ENCODE assay signal across 18 cellular contexts in genomic region chr2:45134014-45134413, GRCh38.
DNase-seq lines count a peak whose midpoint lies in the region; ATAC-seq and TF ChIP-seq lines count a peak whose summit lies in the region.
"Had no signal": no experiment of that assay in that cellular context is flagged by ENCODE, and none has a peak within 500 bp of the region (broad histone marks: within the 10 kb centered on the region; RNA-seq: fewer than 3 reads in every experiment).

No MANE protein-coding gene starts in this region.

- H3K4me3 ChIP-seq in BLaER1 = peak overlapping the region; percentile 55
- H3K4me3 ChIP-seq in GM23338 = no peak overlapping the region
- no peak overlapping the region for H3K4me3 ChIP-seq in endodermal cell (ENCODE audit: low read length)
- no peak overlapping the region for H3K4me3 ChIP-seq in tibial artery
- H3K4me3 ChIP-seq: breast epithelium had no signal

- DNase-seq in GM23338 (ENCODE audit: low spot score) (peak; percentile 34), NOMO-1 treated with DMSO at 0.1 percent for 48 hours (lab: John Stamatoyannopoulos, UW; ENCODE audit: unreplicated experiment) (peak; percentile 58), endodermal cell (peak; percentile 61), tibial artery (no peak), NCI-H187 (lab: John Stamatoyannopoulos, UW) (no peak), GM10248 (ENCODE audit: extremely low spot score) (no peak), SIG-M5 treated with dmso at 0.1 percent for 504 hours (lab: John Stamatoyannopoulos, UW; ENCODE audit: unreplicated experiment) (no peak)
- DNase-seq: activated CD4-positive, alpha-beta T cell treated with anti-CD3 and anti-CD28 coated beads, Interleukin-2, amount 50 U/mL, for 48 hours; activated naive CD8-positive, alpha-beta T cell treated with anti-CD3 and anti-CD28 coated beads for 36 hours; activated T-cell treated with anti-CD3 and anti-CD28 coated beads, Interleukin-2, amount 50 U/mL, for 24 hours; DMS 273 treated with DMSO at 0.1 percent for 48 hours; effector CD4-positive, alpha-beta T cell; NCI-H2029; right cardiac atrium had no signal

- H4K20me1 ChIP-seq in BLaER1 (no peaks in the 10 kb centered on the region), GM23338 (replicated peaks; ENCODE audit: insufficient read depth) (no peaks in the 10 kb centered on the region)

- H3K4me1 Mint-ChIP-seq in GM23338 (peaks cover 12% of the 10 kb centered on the region), endodermal cell (peaks cover 15% of the 10 kb centered on the region)
- H3K4me1 Mint-ChIP-seq: mesothelial cell of epicardium had no signal

- ATAC-seq in GM23338 = peak; percentile 48; the same call in 2 of the 3 replicates

- no peak overlapping the region for H3K4me3 Mint-ChIP-seq in GM23338
- H3K4me3 Mint-ChIP-seq in endodermal cell = no peak overlapping the region
- H3K4me3 Mint-ChIP-seq: activated naive CD8-positive, alpha-beta T cell treated with anti-CD3 and anti-CD28 coated beads for 36 hours; activated T-cell treated with anti-CD3 and anti-CD28 coated beads, Interleukin-2, amount 50 U/mL, for 24 hours; mesothelial cell of epicardium had no signal

- no peaks in the 10 kb centered on the region for H3F3A ChIP-seq in GM23338 (replicated peaks; ENCODE audit: low read depth)

- H3K36me3 ChIP-seq in BLaER1 (no peaks in the 10 kb centered on the region), GM23338 (ENCODE audit: insufficient read depth) (no peaks in the 10 kb centered on the region), endodermal cell (ENCODE audit: control insufficient read depth, insufficient read depth, low read length) (no peaks in the 10 kb centered on the region), tibial artery (no peaks in the 10 kb centered on the region)
- H3K36me3 ChIP-seq: breast epithelium, neutrophil had no signal

- CTCF ChIA-PET in GM10248 (lab: Yijun Ruan, JAX) = interaction anchor here (1.6 kb wide), 1 partner anchor 12 kb away, joined by 3 read pairs; no protein-coding TSS in a partner anchor

- H3K27ac ChIP-seq in BLaER1 = peak overlapping the region; percentile 83
- H3K27ac ChIP-seq in GM23338 (ENCODE audit: low read depth) = no peak overlapping the region
- no peak overlapping the region for H3K27ac ChIP-seq in endodermal cell (ENCODE audit: low read depth, low read length)
- H3K27ac ChIP-seq in tibial artery = no peak overlapping the region
- H3K27ac ChIP-seq: breast epithelium, neutrophil had no signal

- H3K4me2 ChIP-seq in BLaER1 (peak overlapping the region; percentile 81), GM23338 (no peak overlapping the region)

- POLR2A ChIA-PET in GM10248 (lab: Yijun Ruan, JAX) = no interaction called here

- H3K9me3 Mint-ChIP-seq in GM23338 (no peaks in the 10 kb centered on the region; the same call in 2 of the 3 replicates), endodermal cell (no peaks in the 10 kb centered on the region)
- H3K9me3 Mint-ChIP-seq: activated naive CD8-positive, alpha-beta T cell treated with anti-CD3 and anti-CD28 coated beads for 36 hours; activated T-cell treated with anti-CD3 and anti-CD28 coated beads, Interleukin-2, amount 50 U/mL, for 24 hours; mesothelial cell of epicardium had no signal

- H3K9me3 ChIP-seq in BLaER1 (peaks cover 10% of the 10 kb centered on the region), endodermal cell (ENCODE audit: control insufficient read depth, low read length) (no peaks in the 10 kb centered on the region), tibial artery (no peaks in the 10 kb centered on the region)
- H3K9me3 ChIP-seq: breast epithelium, neutrophil had no signal

- peak overlapping the region; percentile 62; the same call in 1 of the 2 replicates for H3K9ac ChIP-seq in BLaER1
- H3K9ac ChIP-seq in endodermal cell (ENCODE audit: extremely low read depth, low read length, poor library complexity, severe bottlenecking) = no peak overlapping the region

- H3K79me2 ChIP-seq in GM23338 (replicated peaks; ENCODE audit: insufficient read depth) = no peaks in the 10 kb centered on the region

- 26 to 60% methylated on average over 1 of the region's 1 CpG for WGBS in endodermal cell (ENCODE audit: insufficient coverage in 1 of 2, insufficient read length in 1 of 2), 2 experiments

- peaks cover 17% of the 10 kb centered on the region for H3K9me2 ChIP-seq in GM23338 (ENCODE audit: insufficient read depth)

- H3K36me3 Mint-ChIP-seq in GM23338 (ENCODE audit: low read depth) = no peaks in the 10 kb centered on the region
- H3K36me3 Mint-ChIP-seq in endodermal cell (ENCODE audit: low read depth) = no peaks in the 10 kb centered on the region
- H3K36me3 Mint-ChIP-seq: activated naive CD8-positive, alpha-beta T cell treated with anti-CD3 and anti-CD28 coated beads for 36 hours; mesothelial cell of epicardium had no signal

- no peak for TF ChIP-seq CTCF in GM23338 (conservative IDR thresholded peaks at IDR 0.05; ENCODE audit: low read depth in 2 of 2)
- no peak for TF ChIP-seq CTCF in endodermal cell (conservative IDR thresholded peaks at IDR 0.05)
- no peak for TF ChIP-seq CTCF in tibial artery (IDR thresholded peaks at IDR 0.05)
- no peak for TF ChIP-seq CTCF in GM10248 (IDR thresholded peaks at IDR 0.05; ENCODE audit: control extremely low read depth, extremely low read depth, low read depth, missing control alignments)

- no peaks in the 10 kb centered on the region for H3K27me3 Mint-ChIP-seq in GM23338 (ENCODE audit: insufficient read depth, low read depth, poor library complexity)
- H3K27me3 Mint-ChIP-seq in endodermal cell (ENCODE audit: insufficient read depth) = peaks cover 31% of the 10 kb centered on the region

- H3K27ac Mint-ChIP-seq in GM23338 (no peak overlapping the region), endodermal cell (no peak overlapping the region)
- H3K27ac Mint-ChIP-seq: activated naive CD8-positive, alpha-beta T cell treated with anti-CD3 and anti-CD28 coated beads for 36 hours; activated T-cell treated with anti-CD3 and anti-CD28 coated beads, Interleukin-2, amount 50 U/mL, for 24 hours; mesothelial cell of epicardium had no signal

- H3K4me1 ChIP-seq in BLaER1 (peaks cover 91% of the 10 kb centered on the region), GM23338 (ENCODE audit: insufficient read depth) (peaks cover 6% of the 10 kb centered on the region; the same call in 1 of the 2 replicates), endodermal cell (ENCODE audit: control insufficient read depth, insufficient read depth, low read length) (no peaks in the 10 kb centered on the region), tibial artery (peaks cover 0 to 2% (median 0%) of the 10 kb centered on the region in 4 donors)
- H3K4me1 ChIP-seq: breast epithelium had no signal

- H2AFZ ChIP-seq in GM23338 = peak overlapping the region; percentile 54; the same call in 1 of the 2 replicates

- intact Hi-C loops in tibial artery (cut with DNase I; ENCODE audit: low total_unique reads) = no loop called here

- H3K27me3 ChIP-seq in BLaER1 (no peaks in the 10 kb centered on the region), GM23338 (ENCODE audit: insufficient read depth) (no peaks in the 10 kb centered on the region), endodermal cell (ENCODE audit: control insufficient read depth, insufficient read depth, low read length, poor library complexity, severe bottlenecking) (peaks cover 13% of the 10 kb centered on the region), tibial artery (no peaks in the 10 kb centered on the region)
- H3K27me3 ChIP-seq: breast epithelium had no signal

TF ChIP-seq in GM23338, 12 proteins besides CTCF, POLR2A, EP300 and RAD21:
- TF ChIP-seq POLR2AphosphoS5 (IDR thresholded peaks at IDR 0.05; ENCODE audit: low read depth) = no peak

Comparison
In these comparisons a context has a peak if more than half of its experiments do, and no peak if none do; other contexts are left out.
1. DNase-seq: peak in GM23338 (single experiment), NOMO-1 treated with DMSO at 0.1 percent for 48 hours (single experiment) and endodermal cell (single experiment); none in tibial artery (0 of 2), NCI-H187 (0 of 2), GM10248 (single experiment) and SIG-M5 treated with dmso at 0.1 percent for 504 hours (single experiment).